1 cellular context compared by ENCODE assay signal in the genomic region with DNA sequence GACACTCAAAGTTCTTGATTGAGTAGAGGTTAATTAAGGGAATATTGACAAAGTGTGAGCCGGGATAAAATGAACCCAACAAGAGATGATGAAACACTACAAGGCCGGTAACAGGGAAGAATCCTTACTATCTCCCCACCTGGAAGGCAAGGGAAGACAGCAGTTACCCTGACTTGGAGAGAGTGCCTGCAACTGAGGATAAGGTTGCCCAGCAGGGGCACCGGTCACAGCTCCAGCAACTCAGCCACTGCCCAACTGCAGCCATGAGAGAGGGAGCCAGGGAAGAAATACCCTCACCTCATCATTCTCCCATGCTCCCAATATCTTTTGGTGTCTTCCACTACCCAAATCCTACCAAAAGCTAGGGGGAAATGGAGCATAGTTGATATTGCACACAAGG.
TF ChIP-seq lines count a peak whose summit lies in the region.

No MANE protein-coding gene starts in this region.

TF ChIP-seq in GM23338, 12 proteins besides CTCF, POLR2A, EP300 and RAD21:
- TF ChIP-seq, protein P1, sequence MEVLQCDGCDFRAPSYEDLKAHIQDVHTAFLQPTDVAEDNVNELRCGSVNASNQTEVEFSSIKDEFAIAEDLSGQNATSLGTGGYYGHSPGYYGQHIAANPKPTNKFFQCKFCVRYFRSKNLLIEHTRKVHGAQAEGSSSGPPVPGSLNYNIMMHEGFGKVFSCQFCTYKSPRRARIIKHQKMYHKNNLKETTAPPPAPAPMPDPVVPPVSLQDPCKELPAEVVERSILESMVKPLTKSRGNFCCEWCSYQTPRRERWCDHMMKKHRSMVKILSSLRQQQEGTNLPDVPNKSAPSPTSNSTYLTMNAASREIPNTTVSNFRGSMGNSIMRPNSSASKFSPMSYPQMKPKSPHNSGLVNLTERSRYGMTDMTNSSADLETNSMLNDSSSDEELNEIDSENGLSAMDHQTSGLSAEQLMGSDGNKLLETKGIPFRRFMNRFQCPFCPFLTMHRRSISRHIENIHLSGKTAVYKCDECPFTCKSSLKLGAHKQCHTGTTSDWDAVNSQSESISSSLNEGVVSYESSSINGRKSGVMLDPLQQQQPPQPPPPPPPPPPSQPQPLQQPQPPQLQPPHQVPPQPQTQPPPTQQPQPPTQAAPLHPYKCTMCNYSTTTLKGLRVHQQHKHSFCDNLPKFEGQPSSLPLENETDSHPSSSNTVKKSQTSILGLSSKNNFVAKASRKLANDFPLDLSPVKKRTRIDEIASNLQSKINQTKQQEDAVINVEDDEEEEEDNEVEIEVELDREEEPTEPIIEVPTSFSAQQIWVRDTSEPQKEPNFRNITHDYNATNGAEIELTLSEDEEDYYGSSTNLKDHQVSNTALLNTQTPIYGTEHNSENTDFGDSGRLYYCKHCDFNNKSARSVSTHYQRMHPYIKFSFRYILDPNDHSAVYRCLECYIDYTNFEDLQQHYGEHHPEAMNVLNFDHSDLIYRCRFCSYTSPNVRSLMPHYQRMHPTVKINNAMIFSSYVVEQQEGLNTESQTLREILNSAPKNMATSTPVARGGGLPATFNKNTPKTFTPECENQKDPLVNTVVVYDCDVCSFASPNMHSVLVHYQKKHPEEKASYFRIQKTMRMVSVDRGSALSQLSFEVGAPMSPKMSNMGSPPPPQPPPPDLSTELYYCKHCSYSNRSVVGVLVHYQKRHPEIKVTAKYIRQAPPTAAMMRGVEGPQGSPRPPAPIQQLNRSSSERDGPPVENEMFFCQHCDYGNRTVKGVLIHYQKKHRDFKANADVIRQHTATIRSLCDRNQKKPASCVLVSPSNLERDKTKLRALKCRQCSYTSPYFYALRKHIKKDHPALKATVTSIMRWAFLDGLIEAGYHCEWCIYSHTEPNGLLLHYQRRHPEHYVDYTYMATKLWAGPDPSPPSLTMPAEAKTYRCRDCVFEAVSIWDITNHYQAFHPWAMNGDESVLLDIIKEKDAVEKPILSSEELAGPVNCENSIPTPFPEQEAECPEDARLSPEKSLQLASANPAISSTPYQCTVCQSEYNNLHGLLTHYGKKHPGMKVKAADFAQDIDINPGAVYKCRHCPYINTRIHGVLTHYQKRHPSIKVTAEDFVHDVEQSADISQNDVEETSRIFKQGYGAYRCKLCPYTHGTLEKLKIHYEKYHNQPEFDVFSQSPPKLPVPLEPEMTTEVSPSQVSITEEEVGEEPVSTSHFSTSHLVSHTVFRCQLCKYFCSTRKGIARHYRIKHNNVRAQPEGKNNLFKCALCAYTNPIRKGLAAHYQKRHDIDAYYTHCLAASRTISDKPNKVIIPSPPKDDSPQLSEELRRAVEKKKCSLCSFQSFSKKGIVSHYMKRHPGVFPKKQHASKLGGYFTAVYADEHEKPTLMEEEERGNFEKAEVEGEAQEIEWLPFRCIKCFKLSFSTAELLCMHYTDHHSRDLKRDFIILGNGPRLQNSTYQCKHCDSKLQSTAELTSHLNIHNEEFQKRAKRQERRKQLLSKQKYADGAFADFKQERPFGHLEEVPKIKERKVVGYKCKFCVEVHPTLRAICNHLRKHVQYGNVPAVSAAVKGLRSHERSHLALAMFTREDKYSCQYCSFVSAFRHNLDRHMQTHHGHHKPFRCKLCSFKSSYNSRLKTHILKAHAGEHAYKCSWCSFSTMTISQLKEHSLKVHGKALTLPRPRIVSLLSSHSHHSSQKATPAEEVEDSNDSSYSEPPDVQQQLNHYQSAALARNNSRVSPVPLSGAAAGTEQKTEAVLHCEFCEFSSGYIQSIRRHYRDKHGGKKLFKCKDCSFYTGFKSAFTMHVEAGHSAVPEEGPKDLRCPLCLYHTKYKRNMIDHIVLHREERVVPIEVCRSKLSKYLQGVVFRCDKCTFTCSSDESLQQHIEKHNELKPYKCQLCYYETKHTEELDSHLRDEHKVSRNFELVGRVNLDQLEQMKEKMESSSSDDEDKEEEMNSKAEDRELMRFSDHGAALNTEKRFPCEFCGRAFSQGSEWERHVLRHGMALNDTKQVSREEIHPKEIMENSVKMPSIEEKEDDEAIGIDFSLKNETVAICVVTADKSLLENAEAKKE (CRISPR knock-in tag; IDR thresholded peaks at IDR 0.05), result no peak
- TF ChIP-seq ZNF331 (CRISPR knock-in tag; IDR thresholded peaks at IDR 0.05; ENCODE audit: low read depth), result no peak
- TF ChIP-seq EZH2phosphoT487 (IDR thresholded peaks at IDR 0.05; ENCODE audit: unreplicated experiment), result no peak
- TF ChIP-seq POLR2AphosphoS5 (IDR thresholded peaks at IDR 0.05; ENCODE audit: low read depth), result no peak
- TF ChIP-seq JUNB (IDR thresholded peaks at IDR 0.05; ENCODE audit: unreplicated experiment), result no peak
- TF ChIP-seq NANOG (IDR thresholded peaks at IDR 0.05; ENCODE audit: borderline replicate concordance), result no peak
- TF ChIP-seq CREB1 (CRISPR knock-in tag; IDR thresholded peaks at IDR 0.05; ENCODE audit: low read depth), result no peak
TF ChIP-seq in GM23338: peak in this region for 0.
